8 cellular contexts compared by ENCODE assay signal in the genomic region with DNA sequence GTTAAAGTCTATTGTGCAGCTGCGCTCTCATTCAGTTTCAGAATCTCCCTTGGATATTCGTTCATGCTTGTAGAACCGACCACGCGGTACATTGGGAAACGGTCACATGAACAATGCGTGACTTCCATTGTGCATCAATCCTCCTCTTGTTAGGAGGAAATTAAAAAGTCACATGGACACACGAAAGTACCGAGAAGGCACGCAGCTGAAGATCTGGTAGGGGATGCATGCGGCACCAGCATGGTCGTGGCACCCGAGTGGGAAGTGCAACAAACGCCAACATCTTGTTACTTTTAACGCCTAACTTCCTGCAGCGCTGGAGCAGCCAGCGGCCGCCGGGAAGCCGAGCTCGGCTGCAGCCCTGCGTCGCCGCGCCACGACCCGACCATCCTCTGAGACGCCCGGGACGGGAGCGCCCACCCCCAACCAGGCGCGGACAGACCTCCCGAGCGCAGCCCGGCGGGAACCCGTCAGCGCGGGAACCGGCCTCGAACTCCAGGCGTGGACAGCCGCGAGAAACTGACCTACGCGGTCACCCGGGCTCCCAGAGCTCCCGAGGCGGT. TPM values are rescaled to one million over a fixed set of nuclear protein-coding genes. Genes with fewer than 3 reads are reported as not detected.
DNase-seq lines count a peak whose midpoint lies in the region; ATAC-seq and TF ChIP-seq lines count a peak whose summit lies in the region.

No MANE protein-coding gene starts in this region.

- no peaks in the 10 kb centered on the region for H3K27me3 ChIP-seq in CD4-positive, alpha-beta memory T cell (ENCODE audit: insufficient read depth, low read length)
- H3K27me3 ChIP-seq in dorsolateral prefrontal cortex = no peaks in the 10 kb centered on the region
- H3K27me3 ChIP-seq in left lung = no peaks in the 10 kb centered on the region

- POLR2A ChIA-PET in CD4-positive, alpha-beta memory T cell (lab: Charles Lee; ENCODE audit: partially characterized antibody) = interaction anchor here (1.4 to 1.9 kb wide), 2 partner anchors 16 to 29 kb away, joined by 5 to 10 read pairs; a partner anchor contains a TSS

- H3K4me1 Mint-ChIP-seq in CD4-positive, alpha-beta memory T cell = peaks cover 6 to 16% (median 13%) of the 10 kb centered on the region in 4 donors
- H3K4me1 Mint-ChIP-seq in HFFc6 (ENCODE audit: low read depth) = peaks cover 30% of the 10 kb centered on the region

- no peaks in the 10 kb centered on the region for H3K9me3 ChIP-seq in CD4-positive, alpha-beta memory T cell (ENCODE audit: control insufficient read depth in 1 of 2, low read length in 2 of 2)
- no peaks in the 10 kb centered on the region for H3K9me3 ChIP-seq in left lung

- H3K27ac Mint-ChIP-seq in CD4-positive, alpha-beta memory T cell = peak overlapping the region in 6 of 7 donors; percentile 13 to 77 (median 50)
- H3K27ac Mint-ChIP-seq in HFFc6 = peak overlapping the region; percentile 84

- peak in 2 of 5 donors; percentile 24 to 40 for DNase-seq in CD4-positive, alpha-beta memory T cell
- peak; percentile 49 for DNase-seq in HFFc6
- DNase-seq in NCI-H2171 (lab: John Stamatoyannopoulos, UW) = peak; percentile 78
- DNase-seq in UCSD-AML1 (lab: John Stamatoyannopoulos, UW; ENCODE audit: unreplicated experiment) = peak; percentile 74
- DNase-seq in dorsolateral prefrontal cortex = peak; percentile 33 to 95 (median 80)
- peak in 1 of 2 donors; percentile 80 for DNase-seq in left lung
- peak; percentile 21 for DNase-seq in stimulated activated CD4-positive, alpha-beta T cell treated with anti-CD3 and anti-CD28 coated beads, Interleukin-4, amount 100 ng/mL, for 1 hour

- H3K36me3 ChIP-seq in CD4-positive, alpha-beta memory T cell (ENCODE audit: insufficient read depth, low read length) = no peaks in the 10 kb centered on the region
- H3K36me3 ChIP-seq in left lung = no peaks in the 10 kb centered on the region

- peak overlapping the region; percentile 50 to 66 for H3K4me3 ChIP-seq in CD4-positive, alpha-beta memory T cell (ENCODE audit: low read length in 2 of 2)
- H3K4me3 ChIP-seq in dorsolateral prefrontal cortex (peak overlapping the region; percentile 50 to 91 (median 81)), left lung (peak overlapping the region; percentile 71 to 78)

- peaks cover 3 to 19% of the 10 kb centered on the region in 2 donors for H3K27me3 Mint-ChIP-seq in CD4-positive, alpha-beta memory T cell
- no peaks in the 10 kb centered on the region; the same call in none of the 2 replicates for H3K27me3 Mint-ChIP-seq in HFFc6 (ENCODE audit: insufficient read depth)

- peak overlapping the region; percentile 53 for H3K27ac ChIP-seq in CD4-positive, alpha-beta memory T cell (ENCODE audit: low read depth, low read length)
- H3K27ac ChIP-seq in dorsolateral prefrontal cortex = peak overlapping the region; percentile 55 to 99 (median 93)
- H3K27ac ChIP-seq in left lung = peak overlapping the region; percentile 86 to 90

- TF ChIP-seq CTCF in HFFc6 (IDR thresholded peaks at IDR 0.05) (no peak), dorsolateral prefrontal cortex (IDR thresholded peaks at IDR 0.05 in 54 of 56, conservative IDR thresholded peaks at IDR 0.05 in 2 of 56; ENCODE audit: low read depth in 1 of 56, partially characterized antibody in 56 of 56) (peak in 4 of 56 donors; percentile 3 to 9 (median 6)), left lung (IDR thresholded peaks at IDR 0.05) (no peak)

- peaks cover 12% of the 10 kb centered on the region for H3K4me1 ChIP-seq in CD4-positive, alpha-beta memory T cell (ENCODE audit: insufficient read depth, low read length)
- peaks cover 0 to 19% of the 10 kb centered on the region in 2 donors for H3K4me1 ChIP-seq in left lung

- no peaks in the 10 kb centered on the region for H3K36me3 Mint-ChIP-seq in CD4-positive, alpha-beta memory T cell
- H3K36me3 Mint-ChIP-seq in HFFc6 (ENCODE audit: low read depth) = no peaks in the 10 kb centered on the region

- H3K4me3 Mint-ChIP-seq in CD4-positive, alpha-beta memory T cell = peak overlapping the region; percentile 80 to 92 (median 88)
- peak overlapping the region; percentile 89 for H3K4me3 Mint-ChIP-seq in HFFc6

- ATAC-seq in left lung = peak; percentile 62
- ATAC-seq in GM21786 (IDR thresholded peaks at IDR 0.05; ENCODE audit: unreplicated experiment) = no peak

- intact Hi-C loops in CD4-positive, alpha-beta memory T cell (cut with micrococcal nuclease) = loop anchor here (2.0 kb wide), 1 partner anchor 30 kb away; a partner anchor contains a TSS
- intact Hi-C loops in dorsolateral prefrontal cortex (cut with DNase I) (loop anchor here (2.0 to 5.0 kb wide), 2 partner anchors 38 to 40 kb away; no protein-coding TSS in a partner anchor), left lung (cut with DNase I) (no loop called here)

- H3K9me3 Mint-ChIP-seq in CD4-positive, alpha-beta memory T cell = no peaks in the 10 kb centered on the region
- H3K9me3 Mint-ChIP-seq in HFFc6 = no peaks in the 10 kb centered on the region

- CTCF ChIA-PET in CD4-positive, alpha-beta memory T cell (lab: Charles Lee; ENCODE audit: partially characterized antibody) = interaction anchor here (0.7 to 1.7 kb wide), 5 partner anchors 31 to 39 kb away, joined by 3 to 6 read pairs (median 3); no protein-coding TSS in a partner anchor

RNA-seq across cellular contexts. Expression of a gene that starts 0.4 kb away (rescaled TPM):
- 1 to 10 TPM; 3.5 to 4.5 TPM for total RNA-seq in CD4-positive, alpha-beta memory T cell
- polyA plus RNA-seq in CD4-positive, alpha-beta memory T cell = 1 to 10 TPM; 2.4 to 5.3 TPM
- total RNA-seq in HFFc6 (2021; fragmentation: NEBNext Ultra II Directional; extraction: Animal tissue kit (Norgen Biotek cat#: 25700)) = 10 to 100 TPM in 4 of 6 experiments, 1 to 10 TPM in 2; 6.2 to 16.3 (median 13.7) TPM
- total RNA-seq in dorsolateral prefrontal cortex = 100 to 1,000 TPM; 142 to 238 (median 196) TPM
- 10 to 100 TPM; 29.6 to 33.6 TPM for total RNA-seq in left lung

RNA-seq across cellular contexts. Expression of a gene that starts 29.3 kb away (rescaled TPM):
- total RNA-seq in CD4-positive, alpha-beta memory T cell = 10 to 100 TPM; 12.5 to 14.5 TPM
- polyA plus RNA-seq in CD4-positive, alpha-beta memory T cell = 10 to 100 TPM; 15.5 to 20.9 TPM
- 10 to 100 TPM; 37.5 to 49.6 (median 45.6) TPM for total RNA-seq in HFFc6 (2021; fragmentation: NEBNext Ultra II Directional; extraction: Animal tissue kit (Norgen Biotek cat#: 25700))
- total RNA-seq in dorsolateral prefrontal cortex (10 to 100 TPM; 11.2 to 34.4 (median 22.7) TPM), left lung (10 to 100 TPM; 32.5 to 36.4 TPM)

Comparison
In these comparisons a context has a peak if more than half of its experiments do, and no peak if none do; other contexts are left out.
1. RNA of a gene that starts 0.4 kb away (total RNA-seq): 142 to 238 TPM in dorsolateral prefrontal cortex; 29.6 to 33.6 TPM in left lung, 6.2 to 16.3 TPM in HFFc6 and 3.5 to 4.5 TPM in CD4-positive, alpha-beta memory T cell; every median in the first group is over 4 times any median in the second.
2. intact Hi-C loops: an anchor here in CD4-positive, alpha-beta memory T cell (2.0 kb wide) and dorsolateral prefrontal cortex (2.0 to 5.0 kb wide); none called in left lung.
3. Peak in every context shown above with its lines, with median percentiles within 50 percentile points of each other: H3K27ac ChIP-seq and H3K4me3 ChIP-seq.